ENCODE assay signal across 11 cellular contexts in genomic region chr21:26965091-26965566, GRCh38. TPM values are rescaled to one million over a fixed set of nuclear protein-coding genes. Genes with fewer than 3 reads are reported as not detected.
DNase-seq lines count a peak whose midpoint lies in the region; ATAC-seq and TF ChIP-seq lines count a peak whose summit lies in the region.
"Had no signal": no experiment of that assay in that cellular context is flagged by ENCODE, and none has a peak within 500 bp of the region (broad histone marks: within the 10 kb centered on the region; RNA-seq: fewer than 3 reads in every experiment).

No MANE protein-coding gene starts in this region.

- peak overlapping the region; percentile 73 for H3K4me3 ChIP-seq in AG04450 (ENCODE audit: low read depth, low read length)
- peak overlapping the region; percentile 76 for H3K4me3 ChIP-seq in SJCRH30
- peak overlapping the region; percentile 52 for H3K4me3 ChIP-seq in right cardiac atrium (ENCODE audit: low read length)
- H3K4me3 ChIP-seq: BLaER1 had no signal

- intact Hi-C loops in right cardiac atrium (cut with DNase I) (no loop called here), posterior vena cava (cut with DNase I) (loop anchor here in 1 of 2 donors (10.0 kb wide), 1 partner anchor 460 kb away; no protein-coding TSS in a partner anchor)

- no peak for DNase-seq in AG04450 (ENCODE audit: low read depth, low spot score)
- no peak for DNase-seq in SJCRH30
- DNase-seq in right cardiac atrium, result no peak
- peak; percentile 80 for DNase-seq in posterior vena cava (ENCODE audit: low spot score)
- no peak for DNase-seq in activated effector memory CD4-positive, alpha-beta T cell treated with Interleukin-2 at 50 U/mL for 16 hours
- DNase-seq in foreskin keratinocyte, result no peak
- DNase-seq: Kasumi-1; stimulated activated naive CD4-positive, alpha-beta T cell had no signal

- H3K27ac ChIP-seq in AG04450 (ENCODE audit: low read depth, low read length) (no peak overlapping the region), SJCRH30 (peak overlapping the region; percentile 93), right cardiac atrium (ENCODE audit: low read length) (no peak overlapping the region), foreskin keratinocyte (no peak overlapping the region)
- H3K27ac ChIP-seq: BLaER1 had no signal

- ATAC-seq in right cardiac atrium, result no peak
- ATAC-seq in HG03354 (IDR thresholded peaks at IDR 0.05; ENCODE audit: poor library complexity, severe bottlenecking, unreplicated experiment), result no peak
- ATAC-seq in HG02798 (IDR thresholded peaks at IDR 0.05; ENCODE audit: poor library complexity, unreplicated experiment), result no peak
- no peak for ATAC-seq in foreskin keratinocyte

- H3K9me3 ChIP-seq in AG04450 (ENCODE audit: control insufficient read depth, insufficient read depth, low read length) (no peaks in the 10 kb centered on the region; the same call in 1 of the 2 replicates), SJCRH30 (replicated peaks) (no peaks in the 10 kb centered on the region), right cardiac atrium (ENCODE audit: control insufficient read depth, low read length) (no peaks in the 10 kb centered on the region)

- CTCF ChIA-PET in AG04450 (lab: Charles Lee), result no interaction called here

- H3K4me1 ChIP-seq in SJCRH30, result peaks cover 36% of the 10 kb centered on the region
- no peaks in the 10 kb centered on the region for H3K4me1 ChIP-seq in right cardiac atrium (ENCODE audit: control insufficient read depth, insufficient read depth, low read length)
- H3K4me1 ChIP-seq in foreskin keratinocyte, result peaks cover 5% of the 10 kb centered on the region
- H3K4me1 ChIP-seq: BLaER1 had no signal

- 45% methylated on average over 18 of the region's 18 CpGs for WGBS in right cardiac atrium

- POLR2A ChIA-PET in AG04450 (lab: Yijun Ruan, JAX), result no interaction called here

- H3K27me3 ChIP-seq in AG04450 (ENCODE audit: control insufficient read depth, insufficient read depth, low read length) (no peaks in the 10 kb centered on the region), SJCRH30 (no peaks in the 10 kb centered on the region), right cardiac atrium (ENCODE audit: control insufficient read depth, insufficient read depth) (no peaks in the 10 kb centered on the region), foreskin keratinocyte (peaks cover 92% of the 10 kb centered on the region)

- H3K36me3 ChIP-seq in SJCRH30, result peaks cover 36% of the 10 kb centered on the region
- H3K36me3 ChIP-seq: BLaER1 had no signal

- TF ChIP-seq CTCF in AG04450 (IDR thresholded peaks at IDR 0.05; ENCODE audit: low read depth, low read length) (no peak), foreskin keratinocyte (conservative IDR thresholded peaks at IDR 0.05) (no peak)

RNA-seq across cellular contexts. Expression of gene ADAMTS5, which starts 1.8 kb away (rescaled TPM):
- polyA plus RNA-seq in AG04450 (2011; rRNA removed) (3.1 and 4.1 TPM in 2 replicates), right cardiac atrium (1.3 TPM), foreskin keratinocyte (not detected in 2 replicates)
- polyA minus RNA-seq in AG04450 (2011; rRNA and poly(A)+ RNA removed), result 5.9 and 7.0 TPM in 2 replicates
- 12.3 and 14.2 TPM in 2 replicates for total RNA-seq in SJCRH30 (2014; rRNA removed; shearing (Covaris generic))
- total RNA-seq in right cardiac atrium (1 to 10 TPM; 2.1 to 4.8 (median 3.0) TPM), posterior vena cava (10 to 100 TPM; 20.4 to 42.9 TPM), foreskin keratinocyte (not detected in 2 replicates)
